In genomic region chr3:171811059-171811912, GRCh38 we compare ENCODE assay signal across 8 cellular contexts. TPM values are rescaled to one million over a fixed set of nuclear protein-coding genes. Genes with fewer than 3 reads are reported as not detected.
DNase-seq lines count a peak whose midpoint lies in the region; ATAC-seq lines count a peak whose summit lies in the region.

No MANE protein-coding gene starts in this region.

- H3K9me3 Mint-ChIP-seq in naive thymus-derived CD4-positive, alpha-beta T cell, result peaks cover 0 to 5% (median 0%) of the 10 kb centered on the region in 11 donors

- DNase-seq in EL, result peak; percentile 96
- no peak for DNase-seq in NT2/D1 (ENCODE audit: low read depth, low spot score)
- DNase-seq in naive thymus-derived CD4-positive, alpha-beta T cell, result no peak
- no peak for DNase-seq in KBM-7
- no peak for DNase-seq in COLO668 (lab: John Stamatoyannopoulos, UW; ENCODE audit: unreplicated experiment)

- peaks cover 8 to 18% (median 12%) of the 10 kb centered on the region in 7 donors for H3K4me1 Mint-ChIP-seq in naive thymus-derived CD4-positive, alpha-beta T cell

- H3K36me3 ChIP-seq in NT2/D1 (ENCODE audit: insufficient read depth, insufficient read length, low read length), result no peaks in the 10 kb centered on the region
- H3K36me3 ChIP-seq in duodenal mucosa (ENCODE audit: control insufficient read depth in 1 of 2, insufficient read depth in 2 of 2, low read length in 2 of 2), result no peaks in the 10 kb centered on the region
- no peaks in the 10 kb centered on the region for H3K36me3 ChIP-seq in naive thymus-derived CD4-positive, alpha-beta T cell (ENCODE audit: control insufficient read depth in 2 of 3, insufficient read depth in 3 of 3, low read length in 3 of 3)

- H3K4me3 ChIP-seq in NT2/D1 (ENCODE audit: insufficient read length, low read depth) (no peak overlapping the region), duodenal mucosa (ENCODE audit: low read depth in 1 of 2, low read length in 2 of 2) (peak overlapping the region; percentile 74 to 91)
- no peak overlapping the region for H3K4me3 ChIP-seq in naive thymus-derived CD4-positive, alpha-beta T cell (ENCODE audit: low read length)

- H3K36me3 Mint-ChIP-seq in naive thymus-derived CD4-positive, alpha-beta T cell, result no peaks in the 10 kb centered on the region

- peak; percentile 20 for ATAC-seq in naive thymus-derived CD4-positive, alpha-beta T cell
- ATAC-seq in GM18867 (IDR thresholded peaks at IDR 0.05; ENCODE audit: unreplicated experiment), result no peak
- no peak for ATAC-seq in GM19395 (IDR thresholded peaks at IDR 0.05; ENCODE audit: unreplicated experiment)

- H3K4me1 ChIP-seq in NT2/D1 (ENCODE audit: insufficient read depth, insufficient read length) (peaks cover 3% of the 10 kb centered on the region), duodenal mucosa (ENCODE audit: control insufficient read depth in 1 of 2, insufficient read depth in 2 of 2, low read length in 2 of 2) (peaks cover 20 to 24% of the 10 kb centered on the region in 2 donors)
- peaks cover 0 to 4% of the 10 kb centered on the region in 2 donors for H3K4me1 ChIP-seq in naive thymus-derived CD4-positive, alpha-beta T cell (ENCODE audit: control insufficient read depth in 2 of 2, insufficient read depth in 2 of 2, low read length in 2 of 2)

- intact Hi-C loops in naive thymus-derived CD4-positive, alpha-beta T cell (cut with micrococcal nuclease), result no loop called here

- CTCF ChIA-PET in naive thymus-derived CD4-positive, alpha-beta T cell (lab: Charles Lee), result no interaction called here

- in situ Hi-C loops in KBM-7 (cut with MboI; ENCODE audit: low pct_unique_long_range_greater_than_20kb, low sequenced_read_pairs), result no loop called here

- peak overlapping the region; percentile 80 for H3K27ac ChIP-seq in duodenal mucosa (ENCODE audit: low read depth, low read length)
- no peak overlapping the region for H3K27ac ChIP-seq in naive thymus-derived CD4-positive, alpha-beta T cell (ENCODE audit: low read depth, low read length)

- peaks cover 25 to 55% (median 51%) of the 10 kb centered on the region in 5 donors for H3K27me3 Mint-ChIP-seq in naive thymus-derived CD4-positive, alpha-beta T cell

- H3K9ac ChIP-seq in NT2/D1 (ENCODE audit: insufficient read length, low read depth) (peak overlapping the region; percentile 79), duodenal mucosa (ENCODE audit: low read depth in 1 of 2, low read length in 2 of 2) (peak overlapping the region; percentile 69 to 81)

- POLR2A ChIA-PET in naive thymus-derived CD4-positive, alpha-beta T cell (lab: Charles Lee), result no interaction called here

- peak overlapping the region; percentile 43 to 86 (median 72) for H3K4me3 Mint-ChIP-seq in naive thymus-derived CD4-positive, alpha-beta T cell

- no peak overlapping the region for H3K27ac Mint-ChIP-seq in naive thymus-derived CD4-positive, alpha-beta T cell

- H3K27me3 ChIP-seq in NT2/D1 (ENCODE audit: insufficient read depth, insufficient read length) (peaks cover 30% of the 10 kb centered on the region), duodenal mucosa (ENCODE audit: control insufficient read depth in 1 of 2, insufficient read depth in 2 of 2, low read length in 2 of 2) (no peaks in the 10 kb centered on the region)
- peaks cover 0 to 8% of the 10 kb centered on the region in 2 donors for H3K27me3 ChIP-seq in naive thymus-derived CD4-positive, alpha-beta T cell (ENCODE audit: control insufficient read depth in 2 of 2, insufficient read depth in 2 of 2, low read length in 2 of 2)

- H3K9me3 ChIP-seq in NT2/D1 (ENCODE audit: insufficient read depth, low read length), result no peaks in the 10 kb centered on the region
- H3K9me3 ChIP-seq in duodenal mucosa (ENCODE audit: control insufficient read depth in 1 of 2, low read length in 2 of 2), result no peaks in the 10 kb centered on the region
- no peaks in the 10 kb centered on the region for H3K9me3 ChIP-seq in naive thymus-derived CD4-positive, alpha-beta T cell (ENCODE audit: control insufficient read depth in 2 of 3, low read length in 3 of 3)

RNA-seq across cellular contexts. Expression of gene PLD1, which starts 1.0 kb away (rescaled TPM):
- total RNA-seq in naive thymus-derived CD4-positive, alpha-beta T cell, result 10 to 100 TPM in 1 of 5 experiments, 1 to 10 TPM in 2, under 1 TPM in 2; 0.36 to 12.9 (median 1.4) TPM
- polyA plus RNA-seq in naive thymus-derived CD4-positive, alpha-beta T cell, result not detected

RNA-seq across cellular contexts. Expression of gene TMEM212, which starts 31.9 kb away (rescaled TPM):
- not detected for total RNA-seq in naive thymus-derived CD4-positive, alpha-beta T cell
- polyA plus RNA-seq in naive thymus-derived CD4-positive, alpha-beta T cell, result not detected

Comparison
In these comparisons a context has a peak if more than half of its experiments do, and no peak if none do; other contexts are left out.
1. H3K4me3 ChIP-seq: peak in duodenal mucosa (2 of 2); none in NT2/D1 (single experiment) and naive thymus-derived CD4-positive, alpha-beta T cell (single experiment).